ENCODE assay signal across 17 cellular contexts in the genomic region with DNA sequence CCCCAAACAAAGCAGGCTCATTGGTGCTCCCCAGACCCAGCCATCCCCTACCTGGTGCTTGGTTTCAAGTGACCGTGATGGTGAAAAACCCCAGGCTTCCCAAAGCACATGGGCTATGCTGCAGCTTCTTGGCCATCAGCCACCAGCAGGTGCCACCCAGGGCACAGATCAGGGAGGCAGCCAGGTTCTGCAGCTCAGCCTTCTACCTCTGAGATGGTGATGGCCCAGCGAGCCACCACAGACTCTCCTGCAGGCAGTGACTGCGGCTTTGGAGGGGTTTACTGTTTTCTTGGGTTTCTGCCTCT.
"Had no signal": no experiment of that assay in that cellular context is flagged by ENCODE, and none has a peak within 500 bp of the region (broad histone marks: within the 10 kb centered on the region; RNA-seq: fewer than 3 reads in every experiment).

No MANE protein-coding gene starts in this region.

- H3K4me1 ChIP-seq: ascending aorta, gastrocnemius medialis, left lung, psoas muscle had no signal

- DNase-seq: activated CD4-positive, alpha-beta T cell treated with anti-CD3 and anti-CD28 coated beads, Interleukin-2, amount 50 U/mL, for 4 hours; activated effector memory CD4-positive, alpha-beta T cell treated with anti-CD3 and anti-CD28 coated beads, Interleukin-2, amount 50 U/mL, for 16 hours; activated T-cell treated with anti-CD3 and anti-CD28 coated beads, Interleukin-2, amount 50 U/mL, for 72 hours; cortex of kidney; gastrocnemius medialis; kidney; left lung; mammary epithelial cell; midbrain; psoas muscle; right cardiac atrium; small intestine; stimulated activated CD4-positive, alpha-beta T cell treated with anti-CD3 and anti-CD28 coated beads, Interleukin-15, amount 100 ng/mL, for 24 hours; stimulated activated CD4-positive, alpha-beta T cell treated with anti-CD3 and anti-CD28 coated beads, Interleukin-2, amount 100 ng/mL, for 48 hours; trophoblast cell had no signal

- H3K4me3 ChIP-seq: ascending aorta, gastrocnemius medialis, heart left ventricle, left lung, psoas muscle had no signal

- H3K9me3 ChIP-seq: ascending aorta, gastrocnemius medialis, left lung, psoas muscle had no signal

- H3K27ac ChIP-seq: ascending aorta, gastrocnemius medialis, heart left ventricle, left lung, psoas muscle had no signal

- H3K36me3 ChIP-seq: ascending aorta, gastrocnemius medialis, heart left ventricle, left lung had no signal

- H3K27me3 ChIP-seq: ascending aorta had no signal
